15 cellular contexts compared by ENCODE assay signal in the genomic region with DNA sequence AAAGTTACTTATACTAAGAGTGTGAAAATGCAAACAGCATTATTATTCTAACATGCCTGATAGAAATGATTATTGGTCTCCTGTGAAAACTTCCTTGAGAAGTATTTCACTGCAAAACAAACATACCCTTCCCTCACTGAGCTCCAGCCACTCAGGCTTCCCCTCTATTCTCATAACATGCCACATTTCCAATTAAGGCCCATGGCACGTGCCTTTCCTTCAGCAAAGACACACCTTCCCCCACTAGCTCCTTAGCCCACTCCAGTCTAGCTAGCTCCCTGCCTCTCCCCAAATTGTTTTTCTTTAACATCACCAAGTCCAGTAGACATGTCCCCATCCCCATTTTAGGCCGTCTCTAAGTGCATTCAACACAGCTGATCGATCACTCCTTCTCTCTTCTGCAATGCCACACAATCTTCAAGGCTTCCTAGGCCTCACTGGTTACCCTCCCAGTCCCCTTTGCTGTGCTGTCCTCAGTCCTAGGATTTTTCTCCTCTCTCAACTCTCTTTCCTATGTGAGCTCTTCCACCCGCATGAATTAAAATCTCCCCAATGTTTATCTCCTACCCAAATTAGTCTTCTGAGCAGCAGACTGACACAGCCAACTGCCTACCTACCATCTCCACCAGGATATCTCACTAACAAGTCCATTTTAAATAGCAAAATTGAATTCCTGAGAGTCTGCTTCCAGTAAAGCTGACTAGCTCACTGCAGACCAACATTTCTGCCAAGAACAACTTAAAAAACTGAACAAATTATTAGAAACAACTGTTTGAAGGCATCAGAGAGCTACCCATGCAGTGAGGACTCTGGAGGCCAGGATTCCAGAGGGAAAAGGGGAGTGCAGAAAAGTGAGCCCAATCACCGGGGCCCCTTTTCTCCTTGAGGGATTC. TPM values are rescaled to one million over a fixed set of nuclear protein-coding genes. Genes with fewer than 3 reads are reported as not detected.
A peak's percentile ranks its signal among the peaks of the same experiment; 100 is the strongest.
DNase-seq lines count a peak whose midpoint lies in the region; FAIRE-seq and TF ChIP-seq lines count a peak whose summit lies in the region.
"Had no signal": no experiment of that assay in that cellular context is flagged by ENCODE, and none has a peak within 500 bp of the region (broad histone marks: within the 10 kb centered on the region; RNA-seq: fewer than 3 reads in every experiment).

No MANE protein-coding gene starts in this region.

- FAIRE-seq in GM12892 (lab: Jason Lieb, UNC) = no peak

- intact Hi-C loops in thyroid gland (cut with DNase I) = loop anchor here (10.0 kb wide), 1 partner anchor 64 kb away; no protein-coding TSS in a partner anchor

- peak overlapping the region; percentile 41 for H3K4me3 Mint-ChIP-seq in HFFc6
- H3K4me3 Mint-ChIP-seq: activated T-helper 1 cell treated with anti-CD3 and anti-CD28 coated beads, Interleukin-12 subunit alpha, Interleukin-12 subunit beta, Interleukin-2, Interleukin-4 antibody, amounts not matched to agents 30 ng/mL and 10 ng/mL and 1 ng/mL, durations not matched to agents 14 hours and 24 hours and 36 hours; stimulated activated naive CD8-positive, alpha-beta T cell treated with anti-CD3 and anti-CD28 coated beads, Interleukin-15, amount 100 ng/mL, for 72 hours had no signal

- H3K4me3 ChIP-seq in esophagus (ENCODE audit: low read depth in 1 of 2, low read length in 2 of 2) = no peak overlapping the region
- H3K4me3 ChIP-seq in mesendoderm (ENCODE audit: low read length) = no peak overlapping the region
- H3K4me3 ChIP-seq in thyroid gland (replicated peaks in 1 of 3) = no peak overlapping the region

- 0 out of 2 replicates have a peak, but pooled peaks cover 4% of the 10 kb centered on the region for H3K36me3 Mint-ChIP-seq in HFFc6 (ENCODE audit: low read depth)

- no peak overlapping the region for H3K4ac ChIP-seq in mesendoderm (ENCODE audit: low read depth, low read length)

- H3K36me3 ChIP-seq in esophagus (ENCODE audit: control insufficient read depth in 2 of 2, insufficient read depth in 2 of 2, low read length in 1 of 2) (no peaks in the 10 kb centered on the region), mesendoderm (ENCODE audit: control insufficient read depth, insufficient read depth, low read length) (no peaks in the 10 kb centered on the region), thyroid gland (no peaks in the 10 kb centered on the region)
- H3K36me3 ChIP-seq: neutrophil, WERI-Rb-1 had no signal

- no peak overlapping the region for H4K5ac ChIP-seq in mesendoderm (ENCODE audit: low read length)

- no peaks in the 10 kb centered on the region for H3K79me2 ChIP-seq in mesendoderm (ENCODE audit: control insufficient read depth, insufficient read depth, low read length)

- no peak for TF ChIP-seq CTCF in HFFc6 (IDR thresholded peaks at IDR 0.05)
- TF ChIP-seq CTCF in thyroid gland (IDR thresholded peaks at IDR 0.05) = no peak

- H3K9ac ChIP-seq in mesendoderm (ENCODE audit: low read length) = no peak overlapping the region

- no peaks in the 10 kb centered on the region for H3K27me3 ChIP-seq in esophagus (ENCODE audit: control insufficient read depth in 1 of 2, insufficient read depth in 2 of 2, low read length in 2 of 2)
- no peaks in the 10 kb centered on the region for H3K27me3 ChIP-seq in mesendoderm (ENCODE audit: insufficient read depth, low read length, poor library complexity)
- no peaks in the 10 kb centered on the region for H3K27me3 ChIP-seq in thyroid gland
- H3K27me3 ChIP-seq: neutrophil had no signal

- peaks cover 4% of the 10 kb centered on the region for H3K79me1 ChIP-seq in mesendoderm (ENCODE audit: low read length)

- no peak overlapping the region for H3K23ac ChIP-seq in mesendoderm (ENCODE audit: low read length)

- H3K27ac ChIP-seq in esophagus (ENCODE audit: low read depth in 2 of 2, low read length in 1 of 2) (peak overlapping the region; percentile 24 to 53), mesendoderm (ENCODE audit: low read depth, low read length) (no peak overlapping the region), thyroid gland (peak overlapping the region; percentile 24 to 71 (median 70))
- H3K27ac ChIP-seq: neutrophil, WERI-Rb-1 had no signal

- no peaks in the 10 kb centered on the region for H3K9me3 Mint-ChIP-seq in HFFc6
- H3K9me3 Mint-ChIP-seq: activated T-helper 1 cell treated with anti-CD3 and anti-CD28 coated beads, Interleukin-12 subunit alpha, Interleukin-12 subunit beta, Interleukin-2, Interleukin-4 antibody, amounts not matched to agents 30 ng/mL and 10 ng/mL and 1 ng/mL, durations not matched to agents 14 hours and 24 hours and 36 hours; stimulated activated naive CD8-positive, alpha-beta T cell treated with anti-CD3 and anti-CD28 coated beads, Interleukin-15, amount 100 ng/mL, for 72 hours had no signal

- H2BK15ac ChIP-seq in mesendoderm (replicated peaks; ENCODE audit: low read depth) = no peak overlapping the region

- H3K27me3 Mint-ChIP-seq in HFFc6 (ENCODE audit: insufficient read depth) = peaks cover 2% of the 10 kb centered on the region; the same call in 1 of the 2 replicates
- H3K27me3 Mint-ChIP-seq: stimulated activated naive CD8-positive, alpha-beta T cell treated with anti-CD3 and anti-CD28 coated beads, Interleukin-15, amount 100 ng/mL, for 72 hours had no signal

- H3K9me3 ChIP-seq in esophagus (ENCODE audit: control insufficient read depth in 2 of 2, insufficient read depth in 1 of 2, low read depth in 1 of 2, low read length in 1 of 2) (no peaks in the 10 kb centered on the region), thyroid gland (no peaks in the 10 kb centered on the region)
- H3K9me3 ChIP-seq: neutrophil had no signal

- H2BK120ac ChIP-seq in mesendoderm (ENCODE audit: low read depth, low read length) = no peak overlapping the region

- H3K56ac ChIP-seq in mesendoderm (ENCODE audit: low read length) = peak overlapping the region; percentile 10

- H3K4me1 ChIP-seq in esophagus (ENCODE audit: control insufficient read depth in 2 of 2, insufficient read depth in 2 of 2, low read length in 1 of 2) = peaks cover 0 to 2% of the 10 kb centered on the region in 2 donors
- H3K4me1 ChIP-seq in mesendoderm (ENCODE audit: control insufficient read depth, low read depth, low read length) = peaks cover 10% of the 10 kb centered on the region
- peaks cover 21 to 51% of the 10 kb centered on the region in 2 donors for H3K4me1 ChIP-seq in thyroid gland

- WGBS in esophagus, 2 donors = 78 to 83% methylated on average over 5 of the region's 5 CpGs
- no CpG with 5 or more reads among the region's 5 CpGs for WGBS in mesendoderm (ENCODE audit: extremely low coverage, insufficient coverage, low lambda C conversion rate)
- 54 to 55% methylated on average over 5 of the region's 5 CpGs for WGBS in thyroid gland, 2 donors

- TF ChIP-seq POLR2A in thyroid gland (IDR thresholded peaks at IDR 0.05) (no peak), erythroblast (IDR thresholded peaks at IDR 0.05; ENCODE audit: low read length) (no peak), GM12892 (IDR thresholded peaks at IDR 0.05; ENCODE audit: low read depth, low read length) (no peak)

- no peak overlapping the region for H2AK5ac ChIP-seq in mesendoderm (ENCODE audit: low read length)

- H4K8ac ChIP-seq in mesendoderm (ENCODE audit: low read depth, low read length) = no peak overlapping the region

- peak overlapping the region; percentile 82 for H3K27ac Mint-ChIP-seq in HFFc6
- H3K27ac Mint-ChIP-seq: activated T-helper 1 cell treated with anti-CD3 and anti-CD28 coated beads, Interleukin-12 subunit alpha, Interleukin-12 subunit beta, Interleukin-2, Interleukin-4 antibody, amounts not matched to agents 30 ng/mL and 10 ng/mL and 1 ng/mL, durations not matched to agents 14 hours and 24 hours and 36 hours; stimulated activated naive CD8-positive, alpha-beta T cell treated with anti-CD3 and anti-CD28 coated beads, Interleukin-15, amount 100 ng/mL, for 72 hours had no signal

- no peak overlapping the region for H3K18ac ChIP-seq in mesendoderm (ENCODE audit: low read length)

- no peak overlapping the region for H3K4me2 ChIP-seq in mesendoderm (ENCODE audit: low read length)

- peaks cover 85% of the 10 kb centered on the region for H3K4me1 Mint-ChIP-seq in HFFc6 (ENCODE audit: low read depth)

- DNase-seq in HFFc6 (peak; percentile 12), mesendoderm (no peak), thyroid gland (peak; percentile 52 to 59), amygdala (lab: John Stamatoyannopoulos, UW) (no peak), COLO829 (ENCODE audit: low spot score) (no peak), erythroblast (lab: John Stamatoyannopoulos, UW) (no peak), GM12892 (ENCODE audit: insufficient read length) (no peak)
- DNase-seq: NCI-H2227 treated with DMSO at 0.1 percent for 48 hours; RPMI8226; stimulated activated CD4-positive, alpha-beta T cell treated with anti-CD3 and anti-CD28 coated beads, Interleukin-4, amount 100 ng/mL, for 1 hour; stimulated activated naive CD8-positive, alpha-beta T cell treated with anti-CD3 and anti-CD28 coated beads, Interleukin-15, amount 100 ng/mL, for 72 hours; WERI-Rb-1 had no signal

- H2BK5ac ChIP-seq in mesendoderm (ENCODE audit: low read length) = no peak overlapping the region

RNA-seq across cellular contexts. Expression of gene CYTH3, which starts 11.9 kb away (rescaled TPM):
- 10 to 100 TPM; 38.6 to 53.6 (median 47.9) TPM for total RNA-seq in HFFc6 (2021; fragmentation: NEBNext Ultra II Directional; extraction: Animal tissue kit (Norgen Biotek cat#: 25700))
- polyA plus RNA-seq in esophagus = 1 to 10 TPM; 5.7 to 7.2 TPM
- 9.0 TPM for polyA plus RNA-seq in mesendoderm (2013, experiment 1 of 2)
- polyA plus RNA-seq in mesendoderm (2013, experiment 2 of 2) = 9.2 TPM
- total RNA-seq in thyroid gland = 10 to 100 TPM; 41.0 to 75.5 (median 56.7) TPM
- polyA plus RNA-seq in GM12892 (2012; ENCODE audit: missing spikeins) = 9.3 TPM

Comparison
In these comparisons a context has a peak if more than half of its experiments do, and no peak if none do; other contexts are left out.
1. DNase-seq: peak in HFFc6 (single experiment) and thyroid gland (2 of 2); none in mesendoderm (single experiment), amygdala (0 of 56), COLO829 (single experiment), erythroblast (0 of 2) and GM12892 (single experiment).